In the genomic region with DNA sequence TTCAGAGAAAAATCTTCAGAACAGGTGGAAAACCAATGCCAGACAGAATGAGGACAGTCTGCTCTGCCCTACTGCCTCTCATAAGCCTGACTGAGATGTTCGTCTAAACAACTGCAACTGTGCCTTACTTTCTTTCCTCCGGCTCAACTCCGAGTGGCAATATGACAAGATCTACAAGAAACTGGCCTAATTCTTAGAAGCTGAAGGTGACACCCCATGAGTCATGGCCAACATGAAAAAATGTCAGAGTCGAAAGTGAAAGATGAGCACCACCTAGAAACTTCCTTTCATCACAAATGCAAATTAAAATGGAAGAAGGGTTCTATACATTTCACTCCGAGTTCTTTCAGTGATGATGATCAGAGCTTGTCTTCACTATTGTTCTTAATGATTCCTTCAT, we compare ENCODE assay signal across 9 cellular contexts. TPM values are rescaled to one million over a fixed set of nuclear protein-coding genes. Genes with fewer than 3 reads are reported as not detected.
DNase-seq lines count a peak whose midpoint lies in the region; ATAC-seq and TF ChIP-seq lines count a peak whose summit lies in the region.
"Had no signal": no experiment of that assay in that cellular context is flagged by ENCODE, and none has a peak within 500 bp of the region (broad histone marks: within the 10 kb centered on the region; RNA-seq: fewer than 3 reads in every experiment).

No MANE protein-coding gene starts in this region.

- no peak overlapping the region for H3K56ac ChIP-seq in IMR-90 (ENCODE audit: extremely low read depth, insufficient read depth, low read length)

- POLR2A ChIA-PET in IMR-90 (lab: Charles Lee; ENCODE audit: unreplicated experiment) = no interaction called here

- H4K91ac ChIP-seq in IMR-90 (ENCODE audit: insufficient read depth, low read depth, low read length) = no peak overlapping the region

- H3K27me3 Mint-ChIP-seq in CD14-positive monocyte (ENCODE audit: low read depth in 3 of 3) = no peaks in the 10 kb centered on the region
- no peaks in the 10 kb centered on the region for H3K27me3 Mint-ChIP-seq in activated T-cell treated with anti-CD3 and anti-CD28 coated beads, Interleukin-2, amount 50 U/mL, for 72 hours (ENCODE audit: low read depth)

- H3K9me3 Mint-ChIP-seq in CD14-positive monocyte = no peaks in the 10 kb centered on the region
- peaks cover 0 to 1% of the 10 kb centered on the region in 2 donors for H3K9me3 Mint-ChIP-seq in activated T-cell treated with anti-CD3 and anti-CD28 coated beads, Interleukin-2, amount 50 U/mL, for 72 hours

- H3K4me3 ChIP-seq in IMR-90 (ENCODE audit: insufficient read depth, low read depth, low read length) (no peak overlapping the region), spleen (peak overlapping the region in 1 of 8 donors; percentile 27), psoas muscle (no peak overlapping the region), tibial artery (no peak overlapping the region)

- no peak for TF ChIP-seq CTCF in CD14-positive monocyte (IDR thresholded peaks at IDR 0.05)
- no peak for TF ChIP-seq CTCF in IMR-90 (conservative IDR thresholded peaks at IDR 0.05; ENCODE audit: low read depth, low read length)
- no peak for TF ChIP-seq CTCF in spleen (IDR thresholded peaks at IDR 0.05 in 8 of 11, conservative IDR thresholded peaks at IDR 0.05 in 3 of 11)
- no peak for TF ChIP-seq CTCF in psoas muscle (IDR thresholded peaks at IDR 0.05)
- no peak for TF ChIP-seq CTCF in tibial artery (IDR thresholded peaks at IDR 0.05)

- no TSS peak for BruUV-seq in IMR-90 (replicated peaks; lab: Mats Ljungman, UMichigan)

- peaks cover 16% of the 10 kb centered on the region for H3K36me3 ChIP-seq in IMR-90 (ENCODE audit: control insufficient read depth, insufficient read depth, low read length)
- peaks cover 0 to 43% (median 13%) of the 10 kb centered on the region in 6 donors for H3K36me3 ChIP-seq in spleen
- H3K36me3 ChIP-seq in psoas muscle (ENCODE audit: insufficient read depth in 1 of 2, low read depth in 1 of 2) = peaks cover 4 to 13% of the 10 kb centered on the region in 2 donors
- H3K36me3 ChIP-seq in tibial artery = peaks cover 7 to 23% (median 21%) of the 10 kb centered on the region in 3 donors

- no peak overlapping the region for H2BK20ac ChIP-seq in IMR-90 (ENCODE audit: low read depth, low read length)

- peaks cover 11% of the 10 kb centered on the region; the same call in 1 of the 2 replicates for H3K9me1 ChIP-seq in IMR-90 (ENCODE audit: insufficient read depth, low read length)

- DNase-seq in CD14-positive monocyte (ENCODE audit: low spot score) = no peak
- peak; percentile 19 for DNase-seq in IMR-90
- peak; percentile 75 to 79 for DNase-seq in activated T-cell treated with anti-CD3 and anti-CD28 coated beads, Interleukin-2, amount 50 U/mL, for 72 hours
- DNase-seq in spleen = no peak
- DNase-seq in foreskin melanocyte = no peak
- no peak for DNase-seq in psoas muscle
- DNase-seq in tibial artery = no peak

- H3K9me3 ChIP-seq in IMR-90 (ENCODE audit: control insufficient read depth, insufficient read depth, low read length) = no peaks in the 10 kb centered on the region
- H3K9me3 ChIP-seq in spleen = no peaks in the 10 kb centered on the region
- H3K9me3 ChIP-seq in psoas muscle = peaks cover 4% of the 10 kb centered on the region
- H3K9me3 ChIP-seq in tibial artery = no peaks in the 10 kb centered on the region

- peaks cover 30% of the 10 kb centered on the region for H4K20me1 ChIP-seq in IMR-90 (ENCODE audit: insufficient read depth, low read length)

- H3K4me1 Mint-ChIP-seq in CD14-positive monocyte = peaks cover 29% of the 10 kb centered on the region
- peaks cover 83% of the 10 kb centered on the region for H3K4me1 Mint-ChIP-seq in activated T-cell treated with anti-CD3 and anti-CD28 coated beads, Interleukin-2, amount 50 U/mL, for 72 hours (ENCODE audit: low read depth)

- H3K18ac ChIP-seq in IMR-90 (ENCODE audit: low read depth, low read length) = no peak overlapping the region

- H2AK5ac ChIP-seq in IMR-90 (ENCODE audit: low read depth, low read length) = no peak overlapping the region

- no peak overlapping the region for H2AFZ ChIP-seq in IMR-90 (replicated peaks; ENCODE audit: low read length, poor library complexity)

- no peak overlapping the region for H3K23ac ChIP-seq in IMR-90 (ENCODE audit: low read depth, low read length)

- no peak overlapping the region for H2AK9ac ChIP-seq in IMR-90 (replicated peaks; ENCODE audit: low read depth, low read length, poor library complexity)

- TF ChIP-seq POLR2A in IMR-90 (IDR thresholded peaks at IDR 0.05; ENCODE audit: low read depth, low read length) = no peak
- no peak for TF ChIP-seq POLR2A in spleen (IDR thresholded peaks at IDR 0.05)

- CTCF ChIA-PET in IMR-90 (lab: Yijun Ruan, JAX) = no interaction called here

- H2BK120ac ChIP-seq in IMR-90 (ENCODE audit: low read depth, low read length) = no peak overlapping the region

- intact Hi-C loops in CD14-positive monocyte (cut with micrococcal nuclease) = no loop called here
- intact Hi-C loops in IMR-90 (cut with micrococcal nuclease) = no loop called here
- intact Hi-C loops in spleen (cut with DNase I; ENCODE audit: low total_unique reads) = no loop called here
- intact Hi-C loops in psoas muscle (cut with DNase I) = no loop called here
- intact Hi-C loops in tibial artery (cut with DNase I; ENCODE audit: low total_unique reads) = no loop called here

- ATAC-seq in GM21390 (IDR thresholded peaks at IDR 0.05; ENCODE audit: unreplicated experiment) = peak; percentile 90
- ATAC-seq in IMR-90 (ENCODE audit: low read depth) = no peak
- peak; percentile 89 to 90 for ATAC-seq in activated T-cell treated with anti-CD3 and anti-CD28 coated beads, Interleukin-2, amount 50 U/mL, for 72 hours (replicated peaks in 1 of 2)
- ATAC-seq in psoas muscle = no peak

- no peak overlapping the region for H2BK5ac ChIP-seq in IMR-90 (ENCODE audit: low read depth, low read length, poor library complexity, severe bottlenecking)

- in situ Hi-C loops in IMR-90 (cut with MboI; ENCODE audit: low sequenced_read_pairs) = no loop called here

- no peak overlapping the region for H3K4me2 ChIP-seq in IMR-90 (ENCODE audit: low read depth, low read length)

- H3K14ac ChIP-seq in IMR-90 (replicated peaks; ENCODE audit: low read depth, low read length) = no peak overlapping the region

- H2BK15ac ChIP-seq in IMR-90 (ENCODE audit: low read depth, low read length) = no peak overlapping the region

- H3K27me3 ChIP-seq in IMR-90 (ENCODE audit: control insufficient read depth, insufficient read depth, low read length) (no peaks in the 10 kb centered on the region), spleen (replicated peaks in 1 of 7) (no peaks in the 10 kb centered on the region), psoas muscle (ENCODE audit: insufficient read depth in 3 of 3, low read length in 2 of 3) (no peaks in the 10 kb centered on the region), tibial artery (no peaks in the 10 kb centered on the region)

- 93% methylated on average over 3 of the region's 5 CpGs; no CpG with 5 or more reads in 1 of the 2 experiments for WGBS in IMR-90 (ENCODE audit: extremely low coverage in 2 of 2, insufficient read length in 1 of 2), 2 experiments
- 65 to 76% (median 69%) methylated on average over 5 of the region's 5 CpGs for WGBS in spleen, 5 donors
- WGBS in psoas muscle, 3 donors = 62 to 92% (median 67%) methylated on average over 5 of the region's 5 CpGs

- TF ChIP-seq RAD21 in IMR-90 (IDR thresholded peaks at IDR 0.05; ENCODE audit: low read length) = no peak

- H3K27ac ChIP-seq in IMR-90 (ENCODE audit: insufficient read depth, low read length) (no peak overlapping the region), spleen (peak overlapping the region; percentile 58 to 79 (median 70)), psoas muscle (no peak overlapping the region), tibial artery (no peak overlapping the region)

- H3K27ac Mint-ChIP-seq in CD14-positive monocyte = peak overlapping the region in 4 of 7 donors; percentile 2 to 73 (median 34)
- H3K27ac Mint-ChIP-seq in activated T-cell treated with anti-CD3 and anti-CD28 coated beads, Interleukin-2, amount 50 U/mL, for 72 hours = peak overlapping the region; percentile 97

- H3K79me1 ChIP-seq in IMR-90 (ENCODE audit: low read depth in 1 of 2, low read length in 2 of 2) = peaks cover 35 to 72% of the 10 kb centered on the region in 2 experiments

- H3K4me1 ChIP-seq in IMR-90 (ENCODE audit: control insufficient read depth, insufficient read depth, low read length) = peaks cover 2% of the 10 kb centered on the region
- H3K4me1 ChIP-seq in spleen = peaks cover 0 to 61% (median 25%) of the 10 kb centered on the region in 6 donors
- peaks cover 25% of the 10 kb centered on the region for H3K4me1 ChIP-seq in psoas muscle
- H3K4me1 ChIP-seq in tibial artery = peaks cover 0 to 11% (median 2%) of the 10 kb centered on the region in 4 donors

- dilution Hi-C loops in IMR-90 (cut with HindIII; ENCODE audit: low sequenced_read_pairs, unreplicated experiment) = no loop called here

- H4K5ac ChIP-seq in IMR-90 (ENCODE audit: low read depth, low read length) = no peak overlapping the region

- no peak overlapping the region for H4K8ac ChIP-seq in IMR-90 (ENCODE audit: low read depth in 2 of 2, low read length in 2 of 2)

- H3K9ac ChIP-seq in IMR-90 (ENCODE audit: low read depth, low read length) = no peak overlapping the region

- H3K4ac ChIP-seq in IMR-90 (ENCODE audit: low read depth, low read length) = no peak overlapping the region

- peaks cover 22 to 42% of the 10 kb centered on the region in 2 donors for H3K36me3 Mint-ChIP-seq in CD14-positive monocyte
- H3K36me3 Mint-ChIP-seq in activated T-cell treated with anti-CD3 and anti-CD28 coated beads, Interleukin-2, amount 50 U/mL, for 72 hours (ENCODE audit: insufficient read depth in 2 of 2) = peaks cover 9 to 18% of the 10 kb centered on the region in 2 donors

- no peak overlapping the region for H3K4me3 Mint-ChIP-seq in CD14-positive monocyte
- peak overlapping the region; percentile 65 to 90 for H3K4me3 Mint-ChIP-seq in activated T-cell treated with anti-CD3 and anti-CD28 coated beads, Interleukin-2, amount 50 U/mL, for 72 hours

RNA-seq across cellular contexts. Expression of a gene that starts 12.9 kb away (rescaled TPM):
- polyA plus RNA-seq in CD14-positive monocyte = 10 to 100 TPM; 24.3 to 31.6 TPM
- 124 and 127 TPM in 2 replicates for total RNA-seq in IMR-90 (2012; rRNA removed)
- polyA plus RNA-seq in IMR-90 (2012; rRNA removed) = 56.5 and 62.8 TPM in 2 replicates
- polyA plus RNA-seq in IMR-90 (2012; cell fraction: cytosol; rRNA removed) = 26.3 and 31.5 TPM in 2 replicates
- polyA plus RNA-seq in IMR-90 (2012; cell fraction: nucleus; rRNA removed; ENCODE audit: low replicate concordance) = 50.4 and 147 TPM in 2 replicates
- total RNA-seq in activated T-cell treated with anti-CD3 and anti-CD28 coated beads, Interleukin-2, amount 50 U/mL, for 72 hours = 10 to 100 TPM; 52.0 to 56.9 TPM
- total RNA-seq in spleen = 100 to 1,000 TPM in 3 of 7 donors, 10 to 100 TPM in 4; 63.2 to 128 (median 94.9) TPM
- 10 to 100 TPM; 10.6 to 27.1 (median 24.9) TPM for polyA plus RNA-seq in spleen
- total RNA-seq in psoas muscle = 10 to 100 TPM; 58.8 to 98.4 (median 70.0) TPM
- polyA plus RNA-seq in psoas muscle = 10 to 100 TPM; 28.4 to 88.2 (median 35.6) TPM

RNA-seq across cellular contexts. Expression of a gene that starts 43.5 kb away (rescaled TPM):
- 1 to 10 TPM; 2.5 to 3.0 TPM for polyA plus RNA-seq in CD14-positive monocyte
- 2.2 and 4.2 TPM in 2 replicates for total RNA-seq in IMR-90 (2012; rRNA removed)
- 6.0 and 8.3 TPM in 2 replicates for polyA plus RNA-seq in IMR-90 (2012; rRNA removed)
- polyA plus RNA-seq in IMR-90 (2012; cell fraction: cytosol; rRNA removed) = 5.4 and 5.6 TPM in 2 replicates
- 2.3 and 3.5 TPM in 2 replicates for polyA plus RNA-seq in IMR-90 (2012; cell fraction: nucleus; rRNA removed; ENCODE audit: low replicate concordance)
- 10 to 100 TPM; 18.9 to 20.4 TPM for total RNA-seq in activated T-cell treated with anti-CD3 and anti-CD28 coated beads, Interleukin-2, amount 50 U/mL, for 72 hours
- total RNA-seq in spleen = 10 to 100 TPM in 1 of 7 donors, 1 to 10 TPM in 6; 1.7 to 10.4 (median 4.8) TPM
- polyA plus RNA-seq in spleen = 10 to 100 TPM; 15.1 to 21.3 (median 17.2) TPM
- total RNA-seq in psoas muscle = 1 to 10 TPM in 2 of 4 donors, under 1 TPM in 1, not detected in 1; 0.44 to 3.2 (median 2.3) TPM
- polyA plus RNA-seq in psoas muscle = 1 to 10 TPM; 1.9 to 6.1 (median 3.1) TPM

RNA-seq across cellular contexts. Expression of a gene that starts 58.3 kb away (rescaled TPM):
- 1 to 10 TPM in 1 of 2 donors, under 1 TPM in 1; 0.37 to 1.1 TPM for polyA plus RNA-seq in CD14-positive monocyte
- not detected in 2 replicates for total RNA-seq in IMR-90 (2012; rRNA removed)
- not detected in 2 replicates for polyA plus RNA-seq in IMR-90 (2012; rRNA removed)
- not detected in 2 replicates for polyA plus RNA-seq in IMR-90 (2012; cell fraction: cytosol; rRNA removed)
- not detected in 2 replicates for polyA plus RNA-seq in IMR-90 (2012; cell fraction: nucleus; rRNA removed; ENCODE audit: low replicate concordance)
- total RNA-seq in activated T-cell treated with anti-CD3 and anti-CD28 coated beads, Interleukin-2, amount 50 U/mL, for 72 hours = not detected
- 10 to 100 TPM in 1 of 7 donors, 1 to 10 TPM in 6; 2.0 to 14.6 (median 4.1) TPM for total RNA-seq in spleen
- polyA plus RNA-seq in spleen = 1 to 10 TPM in 1 of 3 donors, under 1 TPM in 2; 0.30 to 1.1 (median 0.54) TPM
- under 1 TPM in 1 of 4 donors, not detected in 3; 0.39 TPM for total RNA-seq in psoas muscle
- under 1 TPM; 0.31 to 0.44 (median 0.40) TPM for polyA plus RNA-seq in psoas muscle
- polyA plus RNA-seq: BJ had no signal

Comparison
In these comparisons a context has a peak if more than half of its experiments do, and no peak if none do; other contexts are left out.
1. DNase-seq: peak in IMR-90 (single experiment) and activated T-cell treated with anti-CD3 and anti-CD28 coated beads, Interleukin-2, amount 50 U/mL, for 72 hours (2 of 2); none in CD14-positive monocyte (single experiment), spleen (single experiment), foreskin melanocyte (single experiment), psoas muscle (0 of 2) and tibial artery (0 of 2).
2. H3K4me3 Mint-ChIP-seq: peak in activated T-cell treated with anti-CD3 and anti-CD28 coated beads, Interleukin-2, amount 50 U/mL, for 72 hours (2 of 2); none in CD14-positive monocyte (0 of 2).
3. ATAC-seq: peak in GM21390 (single experiment) and activated T-cell treated with anti-CD3 and anti-CD28 coated beads, Interleukin-2, amount 50 U/mL, for 72 hours (2 of 2); none in IMR-90 (single experiment) and psoas muscle (0 of 4).
4. H3K27ac ChIP-seq: peak in spleen (8 of 8); none in IMR-90 (single experiment), psoas muscle (single experiment) and tibial artery (0 of 2).